Comparison of ENCODE assay signal across 8 cellular contexts in genomic region chr1:243850368-243851128, GRCh38. TPM values are rescaled to one million over a fixed set of nuclear protein-coding genes. Genes with fewer than 3 reads are reported as not detected.
A peak's percentile ranks its signal among the peaks of the same experiment; 100 is the strongest.
DNase-seq lines count a peak whose midpoint lies in the region; ATAC-seq and TF ChIP-seq lines count a peak whose summit lies in the region.

No MANE protein-coding gene starts in this region.

- H3K9ac ChIP-seq in iPS-20b (ENCODE audit: low read depth, low read length): peak overlapping the region; percentile 91
- peak overlapping the region; percentile 59 to 80 (median 76) for H3K9ac ChIP-seq in skeletal muscle tissue (ENCODE audit: low read depth in 1 of 3, low read length in 3 of 3)

- peak; percentile 100 for DNase-seq in NCI-H1694 (lab: John Stamatoyannopoulos, UW)
- peak; percentile 41 for DNase-seq in brain pericyte (ENCODE audit: low read depth, low spot score)
- DNase-seq in inferior parietal cortex (ENCODE audit: extremely low spot score): no peak

- ATAC-seq in GM18505 (IDR thresholded peaks at IDR 0.05; ENCODE audit: unreplicated experiment): peak; percentile 67
- peak; percentile 53 for ATAC-seq in HG02763 (IDR thresholded peaks at IDR 0.05; ENCODE audit: unreplicated experiment)

- peak; percentile 63 for TF ChIP-seq POLR2A in GM18505 (IDR thresholded peaks at IDR 0.05; ENCODE audit: borderline replicate concordance, extremely low read depth, insufficient read depth, insufficient read length)

- H3K4me1 ChIP-seq in iPS-20b (ENCODE audit: insufficient read depth, low read length) (peaks cover 10% of the 10 kb centered on the region; the same call in 1 of the 2 replicates), skeletal muscle tissue (ENCODE audit: control insufficient read depth in 3 of 3, insufficient read depth in 3 of 3, low read length in 3 of 3) (peaks cover 4 to 9% (median 4%) of the 10 kb centered on the region in 3 donors)

- TF ChIP-seq CTCF in VCaP (conservative IDR thresholded peaks at IDR 0.05): no peak

- H3K27ac ChIP-seq in VCaP: peak overlapping the region; percentile 97
- peak overlapping the region; percentile 69 for H3K27ac ChIP-seq in iPS-20b (ENCODE audit: low read length)
- H3K27ac ChIP-seq in skeletal muscle tissue (ENCODE audit: low read depth, low read length): peak overlapping the region; percentile 81

- H3K4me3 ChIP-seq in iPS-20b (ENCODE audit: low read length) (peak overlapping the region; percentile 94), skeletal muscle tissue (ENCODE audit: low read length in 3 of 3) (peak overlapping the region; percentile 70 to 88 (median 75))

- H3K36me3 ChIP-seq in iPS-20b (ENCODE audit: insufficient read depth, low read depth, low read length): no peaks in the 10 kb centered on the region
- H3K36me3 ChIP-seq in skeletal muscle tissue (ENCODE audit: control insufficient read depth in 3 of 3, insufficient read depth in 3 of 3, low read length in 3 of 3): no peaks in the 10 kb centered on the region

- no peaks in the 10 kb centered on the region for H3K9me3 ChIP-seq in iPS-20b (ENCODE audit: insufficient read depth, low read depth, low read length)
- no peaks in the 10 kb centered on the region for H3K9me3 ChIP-seq in skeletal muscle tissue (ENCODE audit: control insufficient read depth in 3 of 3, low read length in 3 of 3)

- H3K27me3 ChIP-seq in iPS-20b (ENCODE audit: insufficient read depth, low read length): peaks cover 7% of the 10 kb centered on the region; the same call in 1 of the 2 replicates
- peaks cover 0 to 15% (median 0%) of the 10 kb centered on the region in 3 donors for H3K27me3 ChIP-seq in skeletal muscle tissue (ENCODE audit: control insufficient read depth in 3 of 3, insufficient read depth in 3 of 3, low read length in 3 of 3)

RNA-seq across cellular contexts. Expression of gene AKT3, which starts 0.5 kb away (rescaled TPM):
- total RNA-seq in skeletal muscle tissue: 28.7 TPM
